ENCODE assay signal across 10 cellular contexts in genomic region chr10:14397069-14397468, GRCh38.
DNase-seq lines count a peak whose midpoint lies in the region; ATAC-seq and TF ChIP-seq lines count a peak whose summit lies in the region.
"Had no signal": no experiment of that assay in that cellular context is flagged by ENCODE, and none has a peak within 500 bp of the region (broad histone marks: within the 10 kb centered on the region; RNA-seq: fewer than 3 reads in every experiment).

No MANE protein-coding gene starts in this region.

- no peak for TF ChIP-seq CTCF in lower leg skin (IDR thresholded peaks at IDR 0.05)
- no peak for TF ChIP-seq CTCF in upper lobe of right lung (IDR thresholded peaks at IDR 0.05)

- no peaks in the 10 kb centered on the region for H3K4me1 ChIP-seq in upper lobe of right lung
- H3K4me1 ChIP-seq: A549, right lobe of liver had no signal

- WGBS in lower leg skin, 2 donors: 39 to 43% methylated on average over 9 of the region's 9 CpGs

- no peaks in the 10 kb centered on the region for H3K36me3 ChIP-seq in upper lobe of right lung
- H3K36me3 ChIP-seq: right lobe of liver had no signal

- no peaks in the 10 kb centered on the region for H3K9me3 ChIP-seq in upper lobe of right lung
- H3K9me3 ChIP-seq: A549, right lobe of liver had no signal

- POLR2A ChIA-PET in activated CD4-positive, alpha-beta memory T cell treated with anti-CD3 and anti-CD28 coated beads, Interleukin-2, amount 10 ng/mL, durations not matched to agents 7 days and 5 days (lab: Charles Lee): no interaction called here

- peaks cover 48% of the 10 kb centered on the region for H3K27me3 Mint-ChIP-seq in activated CD4-positive, alpha-beta memory T cell treated with anti-CD3 and anti-CD28 coated beads, Interleukin-2, amount 10 ng/mL, durations not matched to agents 7 days and 5 days

- H3K27ac Mint-ChIP-seq in activated CD4-positive, alpha-beta memory T cell treated with anti-CD3 and anti-CD28 coated beads, Interleukin-2, amount 10 ng/mL, durations not matched to agents 7 days and 5 days: no peak overlapping the region

- H3K9me3 Mint-ChIP-seq in activated CD4-positive, alpha-beta memory T cell treated with anti-CD3 and anti-CD28 coated beads, Interleukin-2, amount 10 ng/mL, durations not matched to agents 7 days and 5 days: peaks cover 2% of the 10 kb centered on the region

- ATAC-seq in upper lobe of right lung (peak; percentile 74), GM18870 (IDR thresholded peaks at IDR 0.05; ENCODE audit: unreplicated experiment) (no peak)

- CTCF ChIA-PET in activated CD4-positive, alpha-beta memory T cell treated with anti-CD3 and anti-CD28 coated beads, Interleukin-2, amount 10 ng/mL, durations not matched to agents 7 days and 5 days (lab: Charles Lee): interaction anchor here (0.6 to 1.8 kb wide), 3 partner anchors 19 to 46 kb away, joined by 3 read pairs; no protein-coding TSS in a partner anchor

- no peak overlapping the region for H3K27ac ChIP-seq in upper lobe of right lung
- H3K27ac ChIP-seq: A549, right lobe of liver had no signal

- TF ChIP-seq POLR2A in lower leg skin (IDR thresholded peaks at IDR 0.05): no peak

- DNase-seq in activated CD8-positive, alpha-beta memory T cell treated with anti-CD3 and anti-CD28 coated beads for 24 hours: peak; percentile 28
- no peak for DNase-seq in activated CD8-positive, alpha-beta memory T cell treated with anti-CD3 and anti-CD28 coated beads, Interleukin-2, amount 50 U/mL, for 48 hours
- DNase-seq in dermis blood vessel endothelial cell (peak; percentile 77), lower leg skin (ENCODE audit: low spot score in 2 of 2) (peak; percentile 44 to 91), upper lobe of right lung (peak; percentile 77), 8988T (no peak)
- no peak for DNase-seq in activated CD4-positive, alpha-beta memory T cell treated with anti-CD3 and anti-CD28 coated beads, Interleukin-2, amount 10 ng/mL, durations not matched to agents 7 days and 5 days

- H3K36me3 Mint-ChIP-seq in activated CD4-positive, alpha-beta memory T cell treated with anti-CD3 and anti-CD28 coated beads, Interleukin-2, amount 10 ng/mL, durations not matched to agents 7 days and 5 days (ENCODE audit: low read depth): no peaks in the 10 kb centered on the region

- H3K4me3 Mint-ChIP-seq in activated CD4-positive, alpha-beta memory T cell treated with anti-CD3 and anti-CD28 coated beads, Interleukin-2, amount 10 ng/mL, durations not matched to agents 7 days and 5 days: no peak overlapping the region

- no peaks in the 10 kb centered on the region for H3K4me1 Mint-ChIP-seq in activated CD4-positive, alpha-beta memory T cell treated with anti-CD3 and anti-CD28 coated beads, Interleukin-2, amount 10 ng/mL, durations not matched to agents 7 days and 5 days

- intact Hi-C loops in lower leg skin (cut with DNase I; ENCODE audit: low total_unique reads): no loop called here
- intact Hi-C loops in upper lobe of right lung (cut with DNase I): no loop called here

- no peaks in the 10 kb centered on the region for H3K27me3 ChIP-seq in upper lobe of right lung
- H3K27me3 ChIP-seq: right lobe of liver had no signal

- no peak overlapping the region for H3K4me3 ChIP-seq in lower leg skin (ENCODE audit: low read depth, poor library complexity, severe bottlenecking)
- H3K4me3 ChIP-seq in upper lobe of right lung: no peak overlapping the region
- H3K4me3 ChIP-seq: A549, right lobe of liver had no signal

Comparison
In these comparisons a context has a peak if more than half of its experiments do, and no peak if none do; other contexts are left out.
1. DNase-seq: peak in activated CD8-positive, alpha-beta memory T cell treated with anti-CD3 and anti-CD28 coated beads for 24 hours (single experiment), dermis blood vessel endothelial cell (single experiment), lower leg skin (2 of 2) and upper lobe of right lung (single experiment); none in activated CD8-positive, alpha-beta memory T cell treated with anti-CD3 and anti-CD28 coated beads, Interleukin-2, amount 50 U/mL, for 48 hours (single experiment), activated CD4-positive, alpha-beta memory T cell treated with anti-CD3 and anti-CD28 coated beads, Interleukin-2, amount 10 ng/mL, durations not matched to agents 7 days and 5 days (single experiment) and 8988T (single experiment).